In the genomic region with DNA sequence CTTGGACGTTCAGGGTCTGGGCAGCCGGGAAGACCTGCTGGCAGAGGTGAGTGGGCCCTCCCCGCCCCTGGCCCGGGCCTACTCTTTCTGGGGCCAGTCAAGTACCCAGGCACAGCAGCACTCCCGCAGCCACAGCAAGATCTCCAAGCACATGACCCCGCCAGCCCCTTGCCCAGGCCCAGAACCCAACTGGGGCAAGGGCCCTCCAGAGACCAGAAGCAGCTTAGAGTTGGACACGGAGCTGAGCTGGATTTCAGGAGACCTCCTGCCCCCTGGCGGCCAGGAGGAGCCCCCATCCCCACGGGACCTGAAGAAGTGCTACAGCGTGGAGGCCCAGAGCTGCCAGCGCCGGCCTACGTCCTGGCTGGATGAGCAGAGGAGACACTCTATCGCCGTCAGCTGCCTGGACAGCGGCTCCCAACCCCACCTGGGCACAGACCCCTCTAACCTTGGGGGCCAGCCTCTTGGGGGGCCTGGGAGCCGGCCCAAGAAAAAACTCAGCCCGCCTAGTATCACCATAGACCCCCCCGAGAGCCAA, we compare ENCODE assay signal across 9 cellular contexts. TPM values are rescaled to one million over a fixed set of nuclear protein-coding genes. Genes with fewer than 3 reads are reported as not detected.
DNase-seq lines count a peak whose midpoint lies in the region; ATAC-seq and TF ChIP-seq lines count a peak whose summit lies in the region.
"Had no signal": no experiment of that assay in that cellular context is flagged by ENCODE, and none has a peak within 500 bp of the region (broad histone marks: within the 10 kb centered on the region; RNA-seq: fewer than 3 reads in every experiment).

No MANE protein-coding gene starts in this region.

- 62% methylated on average over 19 of the region's 19 CpGs; no CpG with 5 or more reads in 1 of the 2 donors for WGBS in testis, 2 donors

- in situ Hi-C loops in Panc1 (cut with HindIII; ENCODE audit: low pct_unique_long_range_greater_than_20kb, low sequenced_read_pairs) = no loop called here

- H3K9me3 Mint-ChIP-seq in Calu3 (ENCODE audit: low read depth, unreplicated experiment) = no peaks in the 10 kb centered on the region
- no peaks in the 10 kb centered on the region for H3K9me3 Mint-ChIP-seq in activated T-cell treated with anti-CD3 and anti-CD28 coated beads, Interleukin-2, amount 50 U/mL, for 4 hours

- POLR2A ChIA-PET in Panc1 (lab: Charles Lee) = interaction anchor here (0.7 kb wide), 1 partner anchor 157 kb away, joined by 4 read pairs; no protein-coding TSS in a partner anchor

- DNase-seq in Calu3 (peak; percentile 89), HT-29 (ENCODE audit: low spot score) (peak; percentile 65), Panc1 (ENCODE audit: low read depth, low spot score) (no peak), fibroblast of peridontal ligament (ENCODE audit: extremely low read depth) (peak; percentile 69), omental fat pad (ENCODE audit: low spot score) (no peak), testis (peak; percentile 86)
- DNase-seq in activated T-cell treated with anti-CD3 and anti-CD28 coated beads, Interleukin-2, amount 50 U/mL, for 4 hours = peak; percentile 61

- ATAC-seq in Panc1 (peak; percentile 82), omental fat pad (ENCODE audit: low FRiP score) (peak; percentile 57), GM19452 (IDR thresholded peaks at IDR 0.05; ENCODE audit: unreplicated experiment) (no peak)
- ATAC-seq in activated T-cell treated with anti-CD3 and anti-CD28 coated beads, Interleukin-2, amount 50 U/mL, for 4 hours = peak; percentile 75 to 77

- CTCF ChIA-PET in Calu3 (lab: Charles Lee) (interaction anchor here (0.6 to 7.5 kb wide), 23 partner anchors 10 to 157 kb away, joined by 3 to 130 read pairs (median 5); partner anchors contain the start of genes CACNA1G, LUC7L3 and SPATA20), Panc1 (lab: Charles Lee) (interaction anchor here (0.5 to 3.3 kb wide), 14 partner anchors 13 to 148 kb away, joined by 3 to 34 read pairs (median 4); partner anchors contain the start of genes CACNA1G and SPATA20)

- H3K4me1 Mint-ChIP-seq in Calu3 (ENCODE audit: low read depth, unreplicated experiment) = peaks cover 28% of the 10 kb centered on the region
- peaks cover 4% of the 10 kb centered on the region for H3K4me1 Mint-ChIP-seq in activated T-cell treated with anti-CD3 and anti-CD28 coated beads, Interleukin-2, amount 50 U/mL, for 4 hours (ENCODE audit: low read depth)

- peak overlapping the region; percentile 55 for H3K27ac ChIP-seq in Panc1 (ENCODE audit: low read length)
- H3K27ac ChIP-seq in testis = no peak overlapping the region

- H3K27ac Mint-ChIP-seq in Calu3 (ENCODE audit: unreplicated experiment) = no peak overlapping the region

- H3K9me3 ChIP-seq in Panc1 (ENCODE audit: control insufficient read depth, insufficient read depth, low read depth, low read length) (no peaks in the 10 kb centered on the region), testis (no peaks in the 10 kb centered on the region)

- intact Hi-C loops in Calu3 (cut with micrococcal nuclease; ENCODE audit: unreplicated experiment) = loop anchor here (1.0 kb wide), 2 partner anchors 79 to 144 kb away; partner anchors contain the start of gene SPATA20
- intact Hi-C loops in Panc1 (cut with micrococcal nuclease; ENCODE audit: unreplicated experiment) = loop anchor here (2.0 kb wide), 1 partner anchor 75 kb away; no protein-coding TSS in a partner anchor
- intact Hi-C loops in testis (cut with DNase I; ENCODE audit: low total_unique reads) = loop anchor here (5.0 to 10.0 kb wide), 2 partner anchors 69 to 141 kb away; no protein-coding TSS in a partner anchor

- TF ChIP-seq CTCF in Calu3 (IDR thresholded peaks at IDR 0.05; ENCODE audit: unreplicated experiment) (peak; percentile 96), Panc1 (IDR thresholded peaks at IDR 0.05) (peak; percentile 92), omental fat pad (IDR thresholded peaks at IDR 0.05) (no peak), testis (IDR thresholded peaks at IDR 0.05) (peak; percentile 69 to 86 (median 70))

- H3K27me3 Mint-ChIP-seq in Calu3 (ENCODE audit: unreplicated experiment) = peaks cover 14% of the 10 kb centered on the region
- peaks cover 59% of the 10 kb centered on the region for H3K27me3 Mint-ChIP-seq in activated T-cell treated with anti-CD3 and anti-CD28 coated beads, Interleukin-2, amount 50 U/mL, for 4 hours (ENCODE audit: low read depth)

- peaks cover 6% of the 10 kb centered on the region for H3K36me3 Mint-ChIP-seq in Calu3 (ENCODE audit: insufficient read depth, unreplicated experiment)
- H3K36me3 Mint-ChIP-seq in activated T-cell treated with anti-CD3 and anti-CD28 coated beads, Interleukin-2, amount 50 U/mL, for 4 hours (ENCODE audit: insufficient read depth) = no peaks in the 10 kb centered on the region

- TF ChIP-seq POLR2A in testis (IDR thresholded peaks at IDR 0.05) = no peak

- H3K36me3 ChIP-seq in Panc1 (ENCODE audit: control insufficient read depth, insufficient read depth, low read length) (no peaks in the 10 kb centered on the region), testis (ENCODE audit: low read depth, missing control alignments) (no peaks in the 10 kb centered on the region)

- BruUV-seq in Calu3 (replicated peaks; lab: Mats Ljungman, UMichigan) = no TSS peak
- BruUV-seq in Panc1 (replicated peaks; lab: Mats Ljungman, UMichigan) = no TSS peak

- H3K4me1 ChIP-seq in Panc1 (ENCODE audit: control insufficient read depth, insufficient read depth, low read length) (peaks cover 66% of the 10 kb centered on the region), testis (peaks cover 7% of the 10 kb centered on the region)

- no peak overlapping the region for H3K4me3 Mint-ChIP-seq in Calu3 (ENCODE audit: low read depth, unreplicated experiment)
- no peak overlapping the region for H3K4me3 Mint-ChIP-seq in activated T-cell treated with anti-CD3 and anti-CD28 coated beads, Interleukin-2, amount 50 U/mL, for 4 hours

- H3K27me3 ChIP-seq in Panc1 (ENCODE audit: control insufficient read depth, insufficient read depth, low read length) (no peaks in the 10 kb centered on the region), testis (no peaks in the 10 kb centered on the region)

- H3K4me3 ChIP-seq in Panc1 (ENCODE audit: low read depth in 2 of 2, low read length in 2 of 2) (no peak overlapping the region), testis (no peak overlapping the region)

RNA-seq across cellular contexts. Expression of gene ABCC3, which starts 8.6 kb away (rescaled TPM):
- 88.0 and 125 TPM in 2 replicates for total RNA-seq in Calu3 (2022)
- total RNA-seq in HT-29 (2014; rRNA removed; shearing (Covaris generic)) = 286 and 313 TPM in 2 replicates
- total RNA-seq in Panc1 (2021; ENCODE audit: unreplicated experiment) = 128 TPM
- 188 TPM for polyA plus RNA-seq in Panc1 (2012; ENCODE audit: insufficient read length)
- under 1 TPM; 0.26 to 0.63 (median 0.49) TPM for total RNA-seq in activated T-cell treated with anti-CD3 and anti-CD28 coated beads, Interleukin-2, amount 50 U/mL, for 4 hours
- 10 to 100 TPM in 2 of 4 donors, 1 to 10 TPM in 2; 2.8 to 19.9 (median 11.1) TPM for total RNA-seq in omental fat pad
- 10 to 100 TPM in 1 of 2 donors, 1 to 10 TPM in 1; 10.0 to 12.1 TPM for total RNA-seq in testis
- polyA plus RNA-seq in testis (ENCODE audit: insufficient read depth, low read depth, low replicate concordance) = 15.4 TPM
- total RNA-seq: T-helper 2 cell treated with Interferon-gamma antibody and Interleukin-4, amounts not matched to agents 100 ng/mL and 5 ng/mL, for 36 hours had no signal

Comparison
In these comparisons a context has a peak if more than half of its experiments do, and no peak if none do; other contexts are left out.
1. DNase-seq: peak in Calu3 (single experiment), HT-29 (single experiment), activated T-cell treated with anti-CD3 and anti-CD28 coated beads, Interleukin-2, amount 50 U/mL, for 4 hours (single experiment), fibroblast of peridontal ligament (single experiment) and testis (single experiment); none in Panc1 (single experiment) and omental fat pad (single experiment).
2. CTCF ChIP-seq: peak in Calu3 (single experiment), Panc1 (single experiment) and testis (3 of 3); none in omental fat pad (0 of 3).